Comparison of ENCODE assay signal across 9 cellular contexts in genomic region chr3:189123595-189124387, GRCh38. TPM values are rescaled to one million over a fixed set of nuclear protein-coding genes. Genes with fewer than 3 reads are reported as not detected.
A peak's percentile ranks its signal among the peaks of the same experiment; 100 is the strongest.
DNase-seq lines count a peak whose midpoint lies in the region; ATAC-seq and TF ChIP-seq lines count a peak whose summit lies in the region.
"Had no signal": no experiment of that assay in that cellular context is flagged by ENCODE, and none has a peak within 500 bp of the region (broad histone marks: within the 10 kb centered on the region; RNA-seq: fewer than 3 reads in every experiment).

No MANE protein-coding gene starts in this region.

- DNase-seq in activated T-cell treated with anti-CD3 and anti-CD28 coated beads, Interleukin-2, amount 50 U/mL, for 72 hours: no peak
- no peak for DNase-seq in activated T-cell treated with anti-CD3 and anti-CD28 coated beads, Interleukin-2, amount 50 U/mL, for 48 hours
- no peak for DNase-seq in esophagus squamous epithelium (lab: John Stamatoyannopoulos, UW)
- peak; percentile 66 for DNase-seq in mucosa of gallbladder (ENCODE audit: low spot score)
- peak in 1 of 2 donors; percentile 32 for DNase-seq in upper lobe of left lung
- DNase-seq in nephron progenitor cell: no peak
- no peak for DNase-seq in SIG-M5 treated with dmso at 0.1 percent for 504 hours (lab: John Stamatoyannopoulos, UW; ENCODE audit: unreplicated experiment)
- DNase-seq: NCI-H510A treated with DMSO at 0.1 percent for 48 hours had no signal

- intact Hi-C loops in esophagus squamous epithelium (cut with DNase I): no loop called here

- H3K27ac ChIP-seq in esophagus squamous epithelium (peak overlapping the region; percentile 59 to 78 (median 65)), upper lobe of left lung (peak overlapping the region; percentile 11 to 72 (median 56))

- TF ChIP-seq EP300 in upper lobe of left lung (IDR thresholded peaks at IDR 0.05): no peak

- H3K27ac Mint-ChIP-seq in activated T-cell treated with anti-CD3 and anti-CD28 coated beads, Interleukin-2, amount 50 U/mL, for 72 hours: peak overlapping the region; percentile 52
- H3K27ac Mint-ChIP-seq in nephron progenitor cell: no peak overlapping the region

- H3K4me1 Mint-ChIP-seq in activated T-cell treated with anti-CD3 and anti-CD28 coated beads, Interleukin-2, amount 50 U/mL, for 72 hours (ENCODE audit: low read depth): no peaks in the 10 kb centered on the region
- H3K4me1 Mint-ChIP-seq in nephron progenitor cell: peaks cover 5% of the 10 kb centered on the region

- peaks cover 0 to 3% (median 0%) of the 10 kb centered on the region in 3 donors for H3K9me3 ChIP-seq in esophagus squamous epithelium
- H3K9me3 ChIP-seq in upper lobe of left lung: no peaks in the 10 kb centered on the region

- 15 to 35% methylated on average over 11 of the region's 11 CpGs for WGBS in esophagus squamous epithelium, 2 donors
- 41 to 47% methylated on average over 11 of the region's 11 CpGs for WGBS in upper lobe of left lung, 2 donors

- H3K4me1 ChIP-seq in esophagus squamous epithelium: peaks cover 14 to 41% (median 24%) of the 10 kb centered on the region in 3 donors
- H3K4me1 ChIP-seq in upper lobe of left lung: peaks cover 0 to 7% (median 5%) of the 10 kb centered on the region in 4 donors

- H3K36me3 Mint-ChIP-seq in activated T-cell treated with anti-CD3 and anti-CD28 coated beads, Interleukin-2, amount 50 U/mL, for 72 hours (ENCODE audit: insufficient read depth in 2 of 2): peaks cover 5 to 12% of the 10 kb centered on the region in 2 donors
- no peaks in the 10 kb centered on the region for H3K36me3 Mint-ChIP-seq in nephron progenitor cell (ENCODE audit: low read depth)

- TF ChIP-seq POLR2A in esophagus squamous epithelium (IDR thresholded peaks at IDR 0.05) (no peak), upper lobe of left lung (IDR thresholded peaks at IDR 0.05) (no peak)

- peak overlapping the region in 1 of 2 donors; percentile 88 for H3K4me3 Mint-ChIP-seq in activated T-cell treated with anti-CD3 and anti-CD28 coated beads, Interleukin-2, amount 50 U/mL, for 72 hours
- no peak overlapping the region for H3K4me3 Mint-ChIP-seq in nephron progenitor cell

- peak overlapping the region in 1 of 4 donors; percentile 21 for H3K4me3 ChIP-seq in esophagus squamous epithelium
- H3K4me3 ChIP-seq in upper lobe of left lung: peak overlapping the region in 1 of 4 donors; percentile 2

- H3K27me3 ChIP-seq in esophagus squamous epithelium (no peaks in the 10 kb centered on the region), upper lobe of left lung (no peaks in the 10 kb centered on the region)

- H3K27me3 Mint-ChIP-seq in activated T-cell treated with anti-CD3 and anti-CD28 coated beads, Interleukin-2, amount 50 U/mL, for 72 hours (ENCODE audit: low read depth): no peaks in the 10 kb centered on the region
- H3K27me3 Mint-ChIP-seq in nephron progenitor cell (ENCODE audit: low read depth, poor library complexity): no peaks in the 10 kb centered on the region

- H3K9me3 Mint-ChIP-seq in activated T-cell treated with anti-CD3 and anti-CD28 coated beads, Interleukin-2, amount 50 U/mL, for 72 hours: peaks cover 3 to 8% of the 10 kb centered on the region in 2 donors
- peaks cover 14% of the 10 kb centered on the region for H3K9me3 Mint-ChIP-seq in nephron progenitor cell

- no peak for ATAC-seq in activated T-cell treated with anti-CD3 and anti-CD28 coated beads, Interleukin-2, amount 50 U/mL, for 72 hours (replicated peaks in 1 of 2)
- ATAC-seq in upper lobe of left lung (ENCODE audit: low FRiP score in 2 of 2) (peak in 1 of 2 donors; percentile 32), HG02610 (IDR thresholded peaks at IDR 0.05; ENCODE audit: unreplicated experiment) (no peak)

- H3K36me3 ChIP-seq in esophagus squamous epithelium (no peaks in the 10 kb centered on the region), upper lobe of left lung (no peaks in the 10 kb centered on the region)

- TF ChIP-seq CTCF in esophagus squamous epithelium (IDR thresholded peaks at IDR 0.05) (no peak), upper lobe of left lung (IDR thresholded peaks at IDR 0.05) (no peak), nephron progenitor cell (IDR thresholded peaks at IDR 0.05) (no peak)

RNA-seq across cellular contexts. Expression of gene TPRG1, which starts 48.0 kb away (rescaled TPM):
- total RNA-seq in activated T-cell treated with anti-CD3 and anti-CD28 coated beads, Interleukin-2, amount 50 U/mL, for 72 hours: 10 to 100 TPM; 24.4 to 25.3 TPM
- total RNA-seq in esophagus squamous epithelium (10 to 100 TPM; 15.1 to 23.3 (median 22.1) TPM), mucosa of gallbladder (3.9 TPM), upper lobe of left lung (10 to 100 TPM; 12.8 to 76.5 (median 25.9) TPM)
